Comparison of ENCODE assay signal across 1 cellular context in the genomic region with DNA sequence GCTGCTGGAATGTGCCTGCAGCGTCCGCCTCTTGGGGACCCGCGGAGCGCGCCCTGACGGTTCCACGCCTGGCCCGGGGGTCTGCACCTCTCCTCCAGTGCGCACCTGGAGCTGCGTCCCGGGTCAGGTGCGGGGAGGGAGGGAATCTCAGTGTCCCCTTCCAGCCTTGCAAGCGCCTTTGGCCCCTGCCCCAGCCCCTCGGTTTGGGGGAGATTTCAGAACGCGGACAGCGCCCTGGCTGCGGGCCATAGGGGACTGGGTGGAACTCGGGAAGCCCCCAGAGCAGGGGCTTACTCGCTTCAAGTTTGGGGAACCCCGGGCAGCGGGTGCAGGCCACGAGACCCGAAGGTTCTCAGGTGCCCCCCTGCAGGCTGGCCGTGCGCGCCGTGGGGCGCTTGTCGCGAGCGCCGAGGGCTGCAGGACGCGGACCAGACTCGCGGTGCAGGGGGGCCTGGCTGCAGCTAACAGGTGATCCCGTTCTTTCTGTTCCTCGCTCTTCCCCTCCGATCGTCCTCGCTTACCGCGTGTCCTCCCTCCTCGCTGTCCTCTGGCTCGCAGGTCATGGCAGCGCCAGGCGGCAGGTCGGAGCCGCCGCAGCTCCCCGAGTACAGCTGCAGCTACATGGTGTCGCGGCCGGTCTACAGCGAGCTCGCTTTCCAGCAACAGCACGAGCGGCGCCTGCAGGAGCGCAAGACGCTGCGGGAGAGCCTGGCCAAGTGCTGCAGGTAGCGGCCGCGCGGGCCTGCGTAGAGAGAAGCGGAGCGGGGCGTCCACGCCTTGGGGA.
TF ChIP-seq lines count a peak whose summit lies in the region.

No MANE protein-coding gene starts in this region.

TF ChIP-seq in HepG2, 621 proteins besides CTCF, POLR2A, EP300 and RAD21 (continued from another document and continues in another):
- TF ChIP-seq, protein P1, sequence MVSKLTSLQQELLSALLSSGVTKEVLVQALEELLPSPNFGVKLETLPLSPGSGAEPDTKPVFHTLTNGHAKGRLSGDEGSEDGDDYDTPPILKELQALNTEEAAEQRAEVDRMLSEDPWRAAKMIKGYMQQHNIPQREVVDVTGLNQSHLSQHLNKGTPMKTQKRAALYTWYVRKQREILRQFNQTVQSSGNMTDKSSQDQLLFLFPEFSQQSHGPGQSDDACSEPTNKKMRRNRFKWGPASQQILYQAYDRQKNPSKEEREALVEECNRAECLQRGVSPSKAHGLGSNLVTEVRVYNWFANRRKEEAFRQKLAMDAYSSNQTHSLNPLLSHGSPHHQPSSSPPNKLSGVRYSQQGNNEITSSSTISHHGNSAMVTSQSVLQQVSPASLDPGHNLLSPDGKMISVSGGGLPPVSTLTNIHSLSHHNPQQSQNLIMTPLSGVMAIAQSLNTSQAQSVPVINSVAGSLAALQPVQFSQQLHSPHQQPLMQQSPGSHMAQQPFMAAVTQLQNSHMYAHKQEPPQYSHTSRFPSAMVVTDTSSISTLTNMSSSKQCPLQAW (CRISPR knock-in tag; IDR thresholded peaks at IDR 0.05), result 0 out of 2 replicates have a peak, but pooled peaks have one; percentile 20
- TF ChIP-seq, protein P2, sequence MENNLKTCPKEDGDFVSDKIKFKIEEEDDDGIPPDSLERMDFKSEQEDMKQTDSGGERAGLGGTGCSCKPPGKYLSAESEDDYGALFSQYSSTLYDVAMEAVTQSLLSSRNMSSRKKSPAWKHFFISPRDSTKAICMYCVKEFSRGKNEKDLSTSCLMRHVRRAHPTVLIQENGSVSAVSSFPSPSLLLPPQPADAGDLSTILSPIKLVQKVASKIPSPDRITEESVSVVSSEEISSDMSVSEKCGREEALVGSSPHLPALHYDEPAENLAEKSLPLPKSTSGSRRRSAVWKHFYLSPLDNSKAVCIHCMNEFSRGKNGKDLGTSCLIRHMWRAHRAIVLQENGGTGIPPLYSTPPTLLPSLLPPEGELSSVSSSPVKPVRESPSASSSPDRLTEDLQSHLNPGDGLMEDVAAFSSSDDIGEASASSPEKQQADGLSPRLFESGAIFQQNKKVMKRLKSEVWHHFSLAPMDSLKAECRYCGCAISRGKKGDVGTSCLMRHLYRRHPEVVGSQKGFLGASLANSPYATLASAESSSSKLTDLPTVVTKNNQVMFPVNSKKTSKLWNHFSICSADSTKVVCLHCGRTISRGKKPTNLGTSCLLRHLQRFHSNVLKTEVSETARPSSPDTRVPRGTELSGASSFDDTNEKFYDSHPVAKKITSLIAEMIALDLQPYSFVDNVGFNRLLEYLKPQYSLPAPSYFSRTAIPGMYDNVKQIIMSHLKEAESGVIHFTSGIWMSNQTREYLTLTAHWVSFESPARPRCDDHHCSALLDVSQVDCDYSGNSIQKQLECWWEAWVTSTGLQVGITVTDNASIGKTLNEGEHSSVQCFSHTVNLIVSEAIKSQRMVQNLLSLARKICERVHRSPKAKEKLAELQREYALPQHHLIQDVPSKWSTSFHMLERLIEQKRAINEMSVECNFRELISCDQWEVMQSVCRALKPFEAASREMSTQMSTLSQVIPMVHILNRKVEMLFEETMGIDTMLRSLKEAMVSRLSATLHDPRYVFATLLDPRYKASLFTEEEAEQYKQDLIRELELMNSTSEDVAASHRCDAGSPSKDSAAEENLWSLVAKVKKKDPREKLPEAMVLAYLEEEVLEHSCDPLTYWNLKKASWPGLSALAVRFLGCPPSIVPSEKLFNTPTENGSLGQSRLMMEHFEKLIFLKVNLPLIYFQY (CRISPR knock-in tag; IDR thresholded peaks at IDR 0.05; ENCODE audit: borderline replicate concordance), result no peak
- TF ChIP-seq SSRP1 (CRISPR knock-in tag; IDR thresholded peaks at IDR 0.05) (no peak), ZBTB3 (CRISPR knock-in tag; IDR thresholded peaks at IDR 0.05; ENCODE audit: borderline replicate concordance, low read depth) (no peak), HMGA1 (CRISPR knock-in tag; conservative IDR thresholded peaks at IDR 0.05) (no peak), ZNF501 (CRISPR knock-in tag; IDR thresholded peaks at IDR 0.05) (no peak), ZNF724P (CRISPR knock-in tag; IDR thresholded peaks at IDR 0.05; ENCODE audit: borderline replicate concordance) (0 out of 2 replicates have a peak, but pooled peaks have one; percentile 14), ZNF205 (CRISPR knock-in tag; IDR thresholded peaks at IDR 0.05) (0 out of 2 replicates have a peak, but pooled peaks have one; percentile 10), NR2F2 (IDR thresholded peaks at IDR 0.05; ENCODE audit: borderline replicate concordance, low read depth) (no peak), MIER2 (CRISPR knock-in tag; IDR thresholded peaks at IDR 0.05) (peak; percentile 15; the same call in 1 of the 2 replicates), SALL1 (CRISPR knock-in tag; IDR thresholded peaks at IDR 0.05) (peak; percentile 46; the same call in 1 of the 2 replicates), HNRNPH1 (optimal IDR thresholded peaks at IDR 0.05; ENCODE audit: low read depth, low read length) (no peak), ZBTB42 (CRISPR knock-in tag; IDR thresholded peaks at IDR 0.05) (no peak), JUND (CRISPR knock-in tag; IDR thresholded peaks at IDR 0.05) (no peak), KDM5B (CRISPR knock-in tag; IDR thresholded peaks at IDR 0.05; ENCODE audit: borderline replicate concordance) (no peak; the same call in 1 of the 2 replicates), PITX1 (CRISPR knock-in tag; IDR thresholded peaks at IDR 0.05) (peak; percentile 42; the same call in 1 of the 2 replicates), SALL2 (CRISPR knock-in tag; IDR thresholded peaks at IDR 0.05) (0 out of 2 replicates have a peak, but pooled peaks have one; percentile 53), ZNF563 (CRISPR knock-in tag; IDR thresholded peaks at IDR 0.05) (0 out of 2 replicates have a peak, but pooled peaks have one; percentile 25), YEATS4 (CRISPR knock-in tag; IDR thresholded peaks at IDR 0.05; ENCODE audit: borderline replicate concordance) (peak; percentile 26; the same call in 1 of the 2 replicates), SCMH1 (CRISPR knock-in tag; IDR thresholded peaks at IDR 0.05; ENCODE audit: borderline replicate concordance) (no peak), ZNF615 (CRISPR knock-in tag; IDR thresholded peaks at IDR 0.05; ENCODE audit: borderline replicate concordance) (no peak), BHLHE40 (IDR thresholded peaks at IDR 0.05; ENCODE audit: low read length) (peak; percentile 30; the same call in 1 of the 2 replicates), REPIN1 (CRISPR knock-in tag; IDR thresholded peaks at IDR 0.05; ENCODE audit: borderline replicate concordance, low read depth) (peak; percentile 72; the same call in 1 of the 2 replicates), ZNF782 (CRISPR knock-in tag; IDR thresholded peaks at IDR 0.05; ENCODE audit: borderline replicate concordance) (no peak), ZNF292 (CRISPR knock-in tag; IDR thresholded peaks at IDR 0.05; ENCODE audit: borderline replicate concordance, low read depth) (peak; percentile 59; the same call in 1 of the 2 replicates), SNAI1 (CRISPR knock-in tag; IDR thresholded peaks at IDR 0.05; ENCODE audit: borderline replicate concordance) (no peak), ZNF850 (CRISPR knock-in tag; conservative IDR thresholded peaks at IDR 0.05) (no peak), ZNF768 (CRISPR knock-in tag; IDR thresholded peaks at IDR 0.05) (0 out of 2 replicates have a peak, but pooled peaks have one; percentile 26), FOXO1 (CRISPR knock-in tag; IDR thresholded peaks at IDR 0.05) (peak; percentile 19; the same call in 1 of the 2 replicates), TRIM24 (CRISPR knock-in tag; IDR thresholded peaks at IDR 0.05) (no peak), ZNF547 (CRISPR knock-in tag; IDR thresholded peaks at IDR 0.05) (no peak), PHF8 (CRISPR knock-in tag; IDR thresholded peaks at IDR 0.05) (0 out of 2 replicates have a peak, but pooled peaks have one; percentile 26), POLR2AphosphoS2 (IDR thresholded peaks at IDR 0.05; ENCODE audit: low read depth, low read length) (no peak), NFE2 (CRISPR knock-in tag; IDR thresholded peaks at IDR 0.05) (no peak), ZNF7 (CRISPR knock-in tag; IDR thresholded peaks at IDR 0.05) (no peak)
- TF ChIP-seq, protein P3, sequence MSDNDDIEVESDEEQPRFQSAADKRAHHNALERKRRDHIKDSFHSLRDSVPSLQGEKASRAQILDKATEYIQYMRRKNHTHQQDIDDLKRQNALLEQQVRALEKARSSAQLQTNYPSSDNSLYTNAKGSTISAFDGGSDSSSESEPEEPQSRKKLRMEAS (IDR thresholded peaks at IDR 0.05), result 0 out of 2 replicates have a peak, but pooled peaks have one; percentile 32
- TF ChIP-seq, protein P4, sequence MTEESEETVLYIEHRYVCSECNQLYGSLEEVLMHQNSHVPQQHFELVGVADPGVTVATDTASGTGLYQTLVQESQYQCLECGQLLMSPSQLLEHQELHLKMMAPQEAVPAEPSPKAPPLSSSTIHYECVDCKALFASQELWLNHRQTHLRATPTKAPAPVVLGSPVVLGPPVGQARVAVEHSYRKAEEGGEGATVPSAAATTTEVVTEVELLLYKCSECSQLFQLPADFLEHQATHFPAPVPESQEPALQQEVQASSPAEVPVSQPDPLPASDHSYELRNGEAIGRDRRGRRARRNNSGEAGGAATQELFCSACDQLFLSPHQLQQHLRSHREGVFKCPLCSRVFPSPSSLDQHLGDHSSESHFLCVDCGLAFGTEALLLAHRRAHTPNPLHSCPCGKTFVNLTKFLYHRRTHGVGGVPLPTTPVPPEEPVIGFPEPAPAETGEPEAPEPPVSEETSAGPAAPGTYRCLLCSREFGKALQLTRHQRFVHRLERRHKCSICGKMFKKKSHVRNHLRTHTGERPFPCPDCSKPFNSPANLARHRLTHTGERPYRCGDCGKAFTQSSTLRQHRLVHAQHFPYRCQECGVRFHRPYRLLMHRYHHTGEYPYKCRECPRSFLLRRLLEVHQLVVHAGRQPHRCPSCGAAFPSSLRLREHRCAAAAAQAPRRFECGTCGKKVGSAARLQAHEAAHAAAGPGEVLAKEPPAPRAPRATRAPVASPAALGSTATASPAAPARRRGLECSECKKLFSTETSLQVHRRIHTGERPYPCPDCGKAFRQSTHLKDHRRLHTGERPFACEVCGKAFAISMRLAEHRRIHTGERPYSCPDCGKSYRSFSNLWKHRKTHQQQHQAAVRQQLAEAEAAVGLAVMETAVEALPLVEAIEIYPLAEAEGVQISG (CRISPR knock-in tag; IDR thresholded peaks at IDR 0.05), result peak; percentile 46; the same call in 1 of the 2 replicates
- TF ChIP-seq, protein P5, sequence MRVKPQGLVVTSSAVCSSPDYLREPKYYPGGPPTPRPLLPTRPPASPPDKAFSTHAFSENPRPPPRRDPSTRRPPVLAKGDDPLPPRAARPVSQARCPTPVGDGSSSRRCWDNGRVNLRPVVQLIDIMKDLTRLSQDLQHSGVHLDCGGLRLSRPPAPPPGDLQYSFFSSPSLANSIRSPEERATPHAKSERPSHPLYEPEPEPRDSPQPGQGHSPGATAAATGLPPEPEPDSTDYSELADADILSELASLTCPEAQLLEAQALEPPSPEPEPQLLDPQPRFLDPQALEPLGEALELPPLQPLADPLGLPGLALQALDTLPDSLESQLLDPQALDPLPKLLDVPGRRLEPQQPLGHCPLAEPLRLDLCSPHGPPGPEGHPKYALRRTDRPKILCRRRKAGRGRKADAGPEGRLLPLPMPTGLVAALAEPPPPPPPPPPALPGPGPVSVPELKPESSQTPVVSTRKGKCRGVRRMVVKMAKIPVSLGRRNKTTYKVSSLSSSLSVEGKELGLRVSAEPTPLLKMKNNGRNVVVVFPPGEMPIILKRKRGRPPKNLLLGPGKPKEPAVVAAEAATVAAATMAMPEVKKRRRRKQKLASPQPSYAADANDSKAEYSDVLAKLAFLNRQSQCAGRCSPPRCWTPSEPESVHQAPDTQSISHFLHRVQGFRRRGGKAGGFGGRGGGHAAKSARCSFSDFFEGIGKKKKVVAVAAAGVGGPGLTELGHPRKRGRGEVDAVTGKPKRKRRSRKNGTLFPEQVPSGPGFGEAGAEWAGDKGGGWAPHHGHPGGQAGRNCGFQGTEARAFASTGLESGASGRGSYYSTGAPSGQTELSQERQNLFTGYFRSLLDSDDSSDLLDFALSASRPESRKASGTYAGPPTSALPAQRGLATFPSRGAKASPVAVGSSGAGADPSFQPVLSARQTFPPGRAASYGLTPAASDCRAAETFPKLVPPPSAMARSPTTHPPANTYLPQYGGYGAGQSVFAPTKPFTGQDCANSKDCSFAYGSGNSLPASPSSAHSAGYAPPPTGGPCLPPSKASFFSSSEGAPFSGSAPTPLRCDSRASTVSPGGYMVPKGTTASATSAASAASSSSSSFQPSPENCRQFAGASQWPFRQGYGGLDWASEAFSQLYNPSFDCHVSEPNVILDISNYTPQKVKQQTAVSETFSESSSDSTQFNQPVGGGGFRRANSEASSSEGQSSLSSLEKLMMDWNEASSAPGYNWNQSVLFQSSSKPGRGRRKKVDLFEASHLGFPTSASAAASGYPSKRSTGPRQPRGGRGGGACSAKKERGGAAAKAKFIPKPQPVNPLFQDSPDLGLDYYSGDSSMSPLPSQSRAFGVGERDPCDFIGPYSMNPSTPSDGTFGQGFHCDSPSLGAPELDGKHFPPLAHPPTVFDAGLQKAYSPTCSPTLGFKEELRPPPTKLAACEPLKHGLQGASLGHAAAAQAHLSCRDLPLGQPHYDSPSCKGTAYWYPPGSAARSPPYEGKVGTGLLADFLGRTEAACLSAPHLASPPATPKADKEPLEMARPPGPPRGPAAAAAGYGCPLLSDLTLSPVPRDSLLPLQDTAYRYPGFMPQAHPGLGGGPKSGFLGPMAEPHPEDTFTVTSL (CRISPR knock-in tag; IDR thresholded peaks at IDR 0.05; ENCODE audit: borderline replicate concordance), result 0 out of 2 replicates have a peak, but pooled peaks have one; percentile 27
- TF ChIP-seq, protein P6, sequence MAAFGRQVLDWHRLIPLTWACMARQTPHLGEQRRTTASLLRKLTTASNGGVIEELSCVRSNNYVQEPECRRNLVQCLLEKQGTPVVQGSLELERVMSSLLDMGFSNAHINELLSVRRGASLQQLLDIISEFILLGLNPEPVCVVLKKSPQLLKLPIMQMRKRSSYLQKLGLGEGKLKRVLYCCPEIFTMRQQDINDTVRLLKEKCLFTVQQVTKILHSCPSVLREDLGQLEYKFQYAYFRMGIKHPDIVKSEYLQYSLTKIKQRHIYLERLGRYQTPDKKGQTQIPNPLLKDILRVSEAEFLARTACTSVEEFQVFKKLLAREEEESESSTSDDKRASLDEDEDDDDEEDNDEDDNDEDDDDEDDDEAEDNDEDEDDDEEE (CRISPR knock-in tag; IDR thresholded peaks at IDR 0.05), result 0 out of 2 replicates have a peak, but pooled peaks have one; percentile 33
- TF ChIP-seq, protein P7, sequence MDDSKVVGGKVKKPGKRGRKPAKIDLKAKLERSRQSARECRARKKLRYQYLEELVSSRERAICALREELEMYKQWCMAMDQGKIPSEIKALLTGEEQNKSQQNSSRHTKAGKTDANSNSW (CRISPR knock-in tag; IDR thresholded peaks at IDR 0.05; ENCODE audit: borderline replicate concordance), result no peak
- TF ChIP-seq, protein P8, sequence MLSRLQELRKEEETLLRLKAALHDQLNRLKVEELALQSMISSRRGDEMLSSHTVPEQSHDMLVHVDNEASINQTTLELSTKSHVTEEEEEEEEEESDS (CRISPR knock-in tag; IDR thresholded peaks at IDR 0.05; ENCODE audit: borderline replicate concordance), result no peak
- TF ChIP-seq, protein P9, sequence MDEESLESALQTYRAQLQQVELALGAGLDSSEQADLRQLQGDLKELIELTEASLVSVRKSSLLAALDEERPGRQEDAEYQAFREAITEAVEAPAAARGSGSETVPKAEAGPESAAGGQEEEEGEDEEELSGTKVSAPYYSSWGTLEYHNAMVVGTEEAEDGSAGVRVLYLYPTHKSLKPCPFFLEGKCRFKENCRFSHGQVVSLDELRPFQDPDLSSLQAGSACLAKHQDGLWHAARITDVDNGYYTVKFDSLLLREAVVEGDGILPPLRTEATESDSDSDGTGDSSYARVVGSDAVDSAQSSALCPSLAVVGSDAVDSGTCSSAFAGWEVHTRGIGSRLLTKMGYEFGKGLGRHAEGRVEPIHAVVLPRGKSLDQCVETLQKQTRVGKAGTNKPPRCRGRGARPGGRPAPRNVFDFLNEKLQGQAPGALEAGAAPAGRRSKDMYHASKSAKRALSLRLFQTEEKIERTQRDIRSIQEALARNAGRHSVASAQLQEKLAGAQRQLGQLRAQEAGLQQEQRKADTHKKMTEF (CRISPR knock-in tag; IDR thresholded peaks at IDR 0.05), result 0 out of 2 replicates have a peak, but pooled peaks have one; percentile 23
